In genomic region chr21:25756190-25756932, GRCh38 we compare ENCODE assay signal across 16 cellular contexts. TPM values are rescaled to one million over a fixed set of nuclear protein-coding genes. Genes with fewer than 3 reads are reported as not detected.
DNase-seq lines count a peak whose midpoint lies in the region; ATAC-seq and TF ChIP-seq lines count a peak whose summit lies in the region.
"Had no signal": no experiment of that assay in that cellular context is flagged by ENCODE, and none has a peak within 500 bp of the region (broad histone marks: within the 10 kb centered on the region; RNA-seq: fewer than 3 reads in every experiment).

No MANE protein-coding gene starts in this region.

- TF ChIP-seq CTCF in natural killer cell (IDR thresholded peaks at IDR 0.05): no peak
- TF ChIP-seq CTCF in Calu3 (IDR thresholded peaks at IDR 0.05; ENCODE audit: unreplicated experiment): no peak

- peaks cover 22 to 36% (median 26%) of the 10 kb centered on the region in 3 donors for H3K4me1 Mint-ChIP-seq in CD8-positive, alpha-beta memory T cell
- H3K4me1 Mint-ChIP-seq in activated CD8-positive, alpha-beta T cell treated with anti-CD3 and anti-CD28 coated beads, Interleukin-2, amount 10 ng/mL, durations not matched to agents 7 days and 5 days (ENCODE audit: low read depth): peaks cover 31% of the 10 kb centered on the region
- H3K4me1 Mint-ChIP-seq in natural killer cell (peaks cover 19 to 36% of the 10 kb centered on the region in 2 donors), Calu3 (ENCODE audit: low read depth, unreplicated experiment) (no peaks in the 10 kb centered on the region)

- H3K9me3 Mint-ChIP-seq in CD8-positive, alpha-beta memory T cell: no peaks in the 10 kb centered on the region
- no peaks in the 10 kb centered on the region for H3K9me3 Mint-ChIP-seq in activated CD8-positive, alpha-beta T cell treated with anti-CD3 and anti-CD28 coated beads, Interleukin-2, amount 10 ng/mL, durations not matched to agents 7 days and 5 days (ENCODE audit: insufficient read depth)
- no peaks in the 10 kb centered on the region for H3K9me3 Mint-ChIP-seq in natural killer cell
- H3K9me3 Mint-ChIP-seq in Calu3 (ENCODE audit: low read depth, unreplicated experiment): no peaks in the 10 kb centered on the region
- H3K9me3 Mint-ChIP-seq: nephron had no signal

- no TSS peak for BruUV-seq in Calu3 (replicated peaks; lab: Mats Ljungman, UMichigan)

- peaks cover 15 to 83% (median 46%) of the 10 kb centered on the region in 3 donors for H3K36me3 Mint-ChIP-seq in CD8-positive, alpha-beta memory T cell
- H3K36me3 Mint-ChIP-seq in activated CD8-positive, alpha-beta T cell treated with anti-CD3 and anti-CD28 coated beads, Interleukin-2, amount 10 ng/mL, durations not matched to agents 7 days and 5 days (ENCODE audit: low read depth): peaks cover 59% of the 10 kb centered on the region
- peaks cover 19% of the 10 kb centered on the region for H3K36me3 Mint-ChIP-seq in natural killer cell
- peaks cover 5% of the 10 kb centered on the region for H3K36me3 Mint-ChIP-seq in Calu3 (ENCODE audit: insufficient read depth, unreplicated experiment)

- peak; percentile 57 for ATAC-seq in GM18867 (IDR thresholded peaks at IDR 0.05; ENCODE audit: unreplicated experiment)
- no peak for ATAC-seq in activated CD8-positive, alpha-beta T cell treated with anti-CD3 and anti-CD28 coated beads, Interleukin-2, amount 10 ng/mL, durations not matched to agents 7 days and 5 days
- ATAC-seq in natural killer cell: no peak

- H3K27ac Mint-ChIP-seq in CD8-positive, alpha-beta memory T cell: peak overlapping the region; percentile 1 to 88 (median 75)
- peak overlapping the region; percentile 62 for H3K27ac Mint-ChIP-seq in activated CD8-positive, alpha-beta T cell treated with anti-CD3 and anti-CD28 coated beads, Interleukin-2, amount 10 ng/mL, durations not matched to agents 7 days and 5 days
- H3K27ac Mint-ChIP-seq in natural killer cell (peak overlapping the region; percentile 49 to 80), Calu3 (ENCODE audit: unreplicated experiment) (no peak overlapping the region)

- H3K4me1 ChIP-seq in CD8-positive, alpha-beta memory T cell (ENCODE audit: insufficient read depth, low read length): no peaks in the 10 kb centered on the region
- H3K4me1 ChIP-seq: BLaER1 treated with 17β-estradiol and CSF1 and Interleukin-3, amounts not matched to agents 10 nM and 100 nM; Peyer's patch had no signal

- H3K4me3 ChIP-seq in CD8-positive, alpha-beta memory T cell (ENCODE audit: low read length): no peak overlapping the region
- H3K4me3 ChIP-seq: BLaER1 treated with 17β-estradiol and CSF1 and Interleukin-3, amounts not matched to agents 10 nM and 100 nM; Peyer's patch had no signal

- intact Hi-C loops in natural killer cell (cut with micrococcal nuclease): no loop called here
- intact Hi-C loops in Calu3 (cut with micrococcal nuclease; ENCODE audit: unreplicated experiment): no loop called here

- no peaks in the 10 kb centered on the region for H3K9me3 ChIP-seq in CD8-positive, alpha-beta memory T cell (ENCODE audit: low read length)
- H3K9me3 ChIP-seq: BLaER1 treated with 17β-estradiol and CSF1 and Interleukin-3, amounts not matched to agents 10 nM and 100 nM; Peyer's patch had no signal

- no peaks in the 10 kb centered on the region for H3K27me3 ChIP-seq in CD8-positive, alpha-beta memory T cell (ENCODE audit: insufficient read depth, low read length, poor library complexity, severe bottlenecking)
- H3K27me3 ChIP-seq: BLaER1 treated with 17β-estradiol and CSF1 and Interleukin-3, amounts not matched to agents 10 nM and 100 nM; Peyer's patch had no signal

- H3K27ac ChIP-seq in CD8-positive, alpha-beta memory T cell (ENCODE audit: low read depth, low read length): no peak overlapping the region
- H3K27ac ChIP-seq: BLaER1 treated with 17β-estradiol and CSF1 and Interleukin-3, amounts not matched to agents 10 nM and 100 nM; Peyer's patch; VCaP had no signal

- POLR2A ChIA-PET in CD8-positive, alpha-beta memory T cell (lab: Charles Lee): no interaction called here
- POLR2A ChIA-PET in activated CD8-positive, alpha-beta T cell treated with anti-CD3 and anti-CD28 coated beads, Interleukin-2, amount 10 ng/mL, durations not matched to agents 7 days and 5 days (lab: Charles Lee): interaction anchor here (1.6 kb wide), 1 partner anchor 22 kb away, joined by 3 read pairs; the partner anchor contains the start of genes ATP5PF and GABPA

- CTCF ChIA-PET in CD8-positive, alpha-beta memory T cell (lab: Charles Lee): no interaction called here
- CTCF ChIA-PET in activated CD8-positive, alpha-beta T cell treated with anti-CD3 and anti-CD28 coated beads, Interleukin-2, amount 10 ng/mL, durations not matched to agents 7 days and 5 days (lab: Charles Lee): interaction anchor here (1.4 kb wide), 1 partner anchor 14 kb away, joined by 3 read pairs; no protein-coding TSS in a partner anchor
- CTCF ChIA-PET in Calu3 (lab: Charles Lee): no interaction called here

- H3K4me3 Mint-ChIP-seq in CD8-positive, alpha-beta memory T cell: peak overlapping the region in 5 of 7 donors; percentile 5 to 67 (median 44)
- no peak overlapping the region for H3K4me3 Mint-ChIP-seq in activated CD8-positive, alpha-beta T cell treated with anti-CD3 and anti-CD28 coated beads, Interleukin-2, amount 10 ng/mL, durations not matched to agents 7 days and 5 days
- H3K4me3 Mint-ChIP-seq in natural killer cell: no peak overlapping the region
- H3K4me3 Mint-ChIP-seq in Calu3 (ENCODE audit: low read depth, unreplicated experiment): no peak overlapping the region
- H3K4me3 Mint-ChIP-seq: activated naive CD8-positive, alpha-beta T cell; nephron had no signal

- H3K27me3 Mint-ChIP-seq in CD8-positive, alpha-beta memory T cell: no peaks in the 10 kb centered on the region
- no peaks in the 10 kb centered on the region for H3K27me3 Mint-ChIP-seq in activated CD8-positive, alpha-beta T cell treated with anti-CD3 and anti-CD28 coated beads, Interleukin-2, amount 10 ng/mL, durations not matched to agents 7 days and 5 days (ENCODE audit: low read depth)
- H3K27me3 Mint-ChIP-seq in natural killer cell (ENCODE audit: low read depth in 2 of 2): no peaks in the 10 kb centered on the region
- H3K27me3 Mint-ChIP-seq in Calu3 (ENCODE audit: unreplicated experiment): no peaks in the 10 kb centered on the region
- H3K27me3 Mint-ChIP-seq: activated naive CD8-positive, alpha-beta T cell had no signal

- peaks cover 32% of the 10 kb centered on the region for H3K36me3 ChIP-seq in CD8-positive, alpha-beta memory T cell (ENCODE audit: insufficient read depth, low read length)

- no peak for DNase-seq in CD8-positive, alpha-beta memory T cell
- no peak for DNase-seq in activated CD8-positive, alpha-beta T cell treated with anti-CD3 and anti-CD28 coated beads, Interleukin-2, amount 10 ng/mL, durations not matched to agents 7 days and 5 days
- DNase-seq in natural killer cell: no peak
- DNase-seq in NCI-H226: no peak
- DNase-seq in NCI-H524 treated with DMSO at 0.1 percent for 48 hours (lab: John Stamatoyannopoulos, UW): no peak
- no peak for DNase-seq in Calu3
- DNase-seq: central memory CD4-positive, alpha-beta T cell; DMS79; NCI-H2081; NCI-H69; Peyer's patch had no signal

RNA-seq across cellular contexts. Expression of gene GABPA, which starts 21.6 kb away (rescaled TPM):
- 10 to 100 TPM; 25.0 to 26.8 TPM for total RNA-seq in CD8-positive, alpha-beta memory T cell
- 17.9 TPM for polyA plus RNA-seq in CD8-positive, alpha-beta memory T cell
- 10 to 100 TPM; 21.3 to 26.9 TPM for total RNA-seq in activated CD8-positive, alpha-beta T cell treated with anti-CD3 and anti-CD28 coated beads, Interleukin-2, amount 10 ng/mL, durations not matched to agents 7 days and 5 days
- total RNA-seq in natural killer cell (10 to 100 TPM; 25.2 to 29.3 (median 27.7) TPM), Calu3 (2022) (10.3 and 11.1 TPM in 2 replicates)

RNA-seq across cellular contexts. Expression of gene ATP5PF, which starts 21.7 kb away (rescaled TPM):
- total RNA-seq in CD8-positive, alpha-beta memory T cell: 100 to 1,000 TPM; 182 to 197 TPM
- polyA plus RNA-seq in CD8-positive, alpha-beta memory T cell: 366 TPM
- total RNA-seq in activated CD8-positive, alpha-beta T cell treated with anti-CD3 and anti-CD28 coated beads, Interleukin-2, amount 10 ng/mL, durations not matched to agents 7 days and 5 days: 100 to 1,000 TPM; 148 to 150 TPM
- total RNA-seq in natural killer cell: 10 to 100 TPM; 36.2 to 41.6 (median 36.4) TPM
- total RNA-seq in Calu3 (2022): 91.0 and 95.2 TPM in 2 replicates

Comparison
In these comparisons a context has a peak if more than half of its experiments do, and no peak if none do; other contexts are left out.
1. H3K4me3 Mint-ChIP-seq: peak in CD8-positive, alpha-beta memory T cell (5 of 7); none in activated CD8-positive, alpha-beta T cell treated with anti-CD3 and anti-CD28 coated beads, Interleukin-2, amount 10 ng/mL, durations not matched to agents 7 days and 5 days (single experiment), natural killer cell (single experiment) and Calu3 (single experiment).